ENCODE assay signal across 21 cellular contexts in genomic region chr1:22408180-22408579, GRCh38. TPM values are rescaled to one million over a fixed set of nuclear protein-coding genes. Genes with fewer than 3 reads are reported as not detected.
A peak's percentile ranks its signal among the peaks of the same experiment; 100 is the strongest.
DNase-seq lines count a peak whose midpoint lies in the region; ATAC-seq and TF ChIP-seq lines count a peak whose summit lies in the region.
"Had no signal": no experiment of that assay in that cellular context is flagged by ENCODE, and none has a peak within 500 bp of the region (broad histone marks: within the 10 kb centered on the region; RNA-seq: fewer than 3 reads in every experiment).

No MANE protein-coding gene starts in this region.

- peak overlapping the region; percentile 63 for H3K27ac Mint-ChIP-seq in neural crest cell (ENCODE audit: unreplicated experiment)

- no peak overlapping the region for H3K4me3 Mint-ChIP-seq in neural crest cell
- H3K4me3 Mint-ChIP-seq: CD14-positive monocyte had no signal

- no peaks in the 10 kb centered on the region for H3K9me3 Mint-ChIP-seq in neural crest cell

- TF ChIP-seq CTCF in neural crest cell (conservative IDR thresholded peaks at IDR 0.05) = no peak
- no peak for TF ChIP-seq CTCF in Peyer's patch (IDR thresholded peaks at IDR 0.05)

- no peak overlapping the region for H3K4me3 ChIP-seq in Peyer's patch
- H3K4me3 ChIP-seq: GM23248 had no signal

- ATAC-seq in HG03108 (IDR thresholded peaks at IDR 0.05; ENCODE audit: unreplicated experiment) = no peak
- ATAC-seq in HG03025 (IDR thresholded peaks at IDR 0.05; ENCODE audit: low FRiP score, unreplicated experiment) = no peak
- ATAC-seq: PC-3 had no signal

- no peaks in the 10 kb centered on the region for H3K27me3 ChIP-seq in Peyer's patch

- H3K27me3 Mint-ChIP-seq in neural crest cell (ENCODE audit: low read depth) = peaks cover 23% of the 10 kb centered on the region

- H3K4me1 ChIP-seq in Peyer's patch = no peaks in the 10 kb centered on the region

- H3K36me3 ChIP-seq in Peyer's patch = no peaks in the 10 kb centered on the region

- H3K27ac ChIP-seq in Peyer's patch = no peak overlapping the region
- H3K27ac ChIP-seq: 22Rv1, GM23248, RWPE1 had no signal

- peak; percentile 48 for DNase-seq in NCI-H2171 treated with DMSO at 0.1 percent for 48 hours (lab: John Stamatoyannopoulos, UW)
- DNase-seq in NCI-H2171 (lab: John Stamatoyannopoulos, UW) = no peak
- DNase-seq in dermis blood vessel endothelial cell = peak; percentile 30
- no peak for DNase-seq in neural crest cell (ENCODE audit: low read depth, low spot score)
- no peak for DNase-seq in hippocampal formation (lab: John Stamatoyannopoulos, UW)
- no peak for DNase-seq in Peyer's patch
- DNase-seq: AML-193, GDM1, GM23248, KBM-7, NCI-H1105 treated with DMSO at 0.1 percent for 48 hours, NCI-H1694, NCI-H2081 treated with DMSO at 0.1 percent for 48 hours, NCI-H510A, NCI-H774, PC-3 had no signal

- peaks cover 17% of the 10 kb centered on the region for H3K4me1 Mint-ChIP-seq in neural crest cell
- H3K4me1 Mint-ChIP-seq: CD14-positive monocyte had no signal

- H3K36me3 Mint-ChIP-seq in neural crest cell (ENCODE audit: low read depth) = no peaks in the 10 kb centered on the region
- H3K36me3 Mint-ChIP-seq: CD14-positive monocyte had no signal

- no peak for TF ChIP-seq POLR2A in Peyer's patch (IDR thresholded peaks at IDR 0.05)

- no peaks in the 10 kb centered on the region for H3K9me3 ChIP-seq in Peyer's patch

RNA-seq across cellular contexts. Expression of gene ZBTB40, which starts 43.5 kb away (rescaled TPM):
- total RNA-seq in dermis blood vessel endothelial cell (12.8 and 13.6 TPM in 2 replicates), neural crest cell (30.7 and 31.8 TPM in 2 replicates), Peyer's patch (10 to 100 TPM; 25.7 to 38.0 (median 32.5) TPM)

Comparison
In these comparisons a context has a peak if more than half of its experiments do, and no peak if none do; other contexts are left out.
1. DNase-seq: peak in NCI-H2171 treated with DMSO at 0.1 percent for 48 hours (single experiment) and dermis blood vessel endothelial cell (single experiment); none in NCI-H2171 (single experiment), neural crest cell (single experiment), hippocampal formation (0 of 2) and Peyer's patch (0 of 3).